Comparison of ENCODE assay signal across 37 cellular contexts in genomic region chr1:236717811-236718210, GRCh38. TPM values are rescaled to one million over a fixed set of nuclear protein-coding genes. Genes with fewer than 3 reads are reported as not detected.
"Had no signal": no experiment of that assay in that cellular context is flagged by ENCODE, and none has a peak within 500 bp of the region (broad histone marks: within the 10 kb centered on the region; RNA-seq: fewer than 3 reads in every experiment).

No MANE protein-coding gene starts in this region.

- H3K36me3 ChIP-seq: breast epithelium, Peyer's patch, WERI-Rb-1 had no signal

- H3K4me1 ChIP-seq: breast epithelium, Peyer's patch had no signal

- H3K27me3 ChIP-seq: body of pancreas, breast epithelium, Peyer's patch, SJCRH30 had no signal

- DNase-seq: activated CD4-positive, alpha-beta T cell treated with anti-CD3 and anti-CD28 coated beads, Interleukin-2, amount 10 ng/mL, durations not matched to agents 24 days and 14 days; activated CD4-positive, alpha-beta T cell treated with anti-CD3 and anti-CD28 coated beads, Interleukin-2, amount 50 U/mL, for 4 hours; activated CD4-positive, CD25-positive, alpha-beta regulatory T cell; activated CD8-positive, alpha-beta T cell treated with anti-CD3 and anti-CD28 coated beads for 36 hours; activated effector memory CD4-positive, alpha-beta T cell treated with anti-CD3 and anti-CD28 coated beads, Interleukin-2, amount 50 U/mL, for 16 hours; activated naive CD4-positive, alpha-beta T cell; activated naive CD4-positive, alpha-beta T cell treated with anti-CD3 and anti-CD28 coated beads, Interleukin-2, amount 50 U/mL, for 16 hours; activated naive CD8-positive, alpha-beta T cell treated with anti-CD3 and anti-CD28 coated beads for 36 hours; activated T-cell treated with anti-CD3 and anti-CD28 coated beads, Interleukin-2, amount 50 U/mL, for 1 hour; activated T-cell treated with anti-CD3 and anti-CD28 coated beads, Interleukin-2, amount 50 U/mL, for 72 hours; amniotic stem cell; body of pancreas; MM.1S; NCI-H1092; NCI-H1417; NCI-H146; NCI-H187; NCI-H2029 treated with DMSO at 0.1 percent for 48 hours; NCI-H2107; NCI-H2171; NCI-H510A; NCI-H526; NCI-H748 treated with DMSO at 0.1 percent for 48 hours; NK-92 treated with Interleukin-12 subunit alpha and Interleukin-12 subunit beta, amount 100 ng/mL, for 24 hours; PC-3; Peyer's patch; RPMI8226; SJCRH30; T1000 had no signal

- H3K4me3 ChIP-seq: body of pancreas, breast epithelium, Peyer's patch, SJCRH30, SK-N-MC had no signal

- ATAC-seq: activated CD8-positive, alpha-beta T cell treated with anti-CD3 and anti-CD28 coated beads for 36 hours; activated T-cell treated with anti-CD3 and anti-CD28 coated beads, Interleukin-2, amount 50 U/mL, for 72 hours; activated T-helper 17 cell treated with anti-CD3 and anti-CD28 coated beads, Interleukin-2, amount 50 U/mL, for 72 hours; body of pancreas; PC-3 had no signal

- H3K27ac ChIP-seq: body of pancreas, breast epithelium, KMS-11, Peyer's patch, SJCRH30, SK-N-MC, WERI-Rb-1 had no signal

- H3K9me3 ChIP-seq: body of pancreas, breast epithelium, Peyer's patch, SJCRH30 had no signal

RNA-seq across cellular contexts. Expression of gene ACTN2, which starts 31.5 kb away (rescaled TPM):
- total RNA-seq: activated CD8-positive, alpha-beta memory T cell treated with anti-CD3 and anti-CD28 coated beads for 36 hours; PC-3; T-helper 1 cell treated with Interleukin-12 subunit alpha and Interleukin-12 subunit beta and Interleukin-4 antibody, amounts not matched to agents 30 ng/mL and 1 ng/mL, for 36 hours; T-helper 2 cell treated with Interferon-gamma antibody and Interleukin-4, amounts not matched to agents 100 ng/mL and 5 ng/mL, for 36 hours had no signal
